8 cellular contexts compared by ENCODE assay signal in the genomic region with DNA sequence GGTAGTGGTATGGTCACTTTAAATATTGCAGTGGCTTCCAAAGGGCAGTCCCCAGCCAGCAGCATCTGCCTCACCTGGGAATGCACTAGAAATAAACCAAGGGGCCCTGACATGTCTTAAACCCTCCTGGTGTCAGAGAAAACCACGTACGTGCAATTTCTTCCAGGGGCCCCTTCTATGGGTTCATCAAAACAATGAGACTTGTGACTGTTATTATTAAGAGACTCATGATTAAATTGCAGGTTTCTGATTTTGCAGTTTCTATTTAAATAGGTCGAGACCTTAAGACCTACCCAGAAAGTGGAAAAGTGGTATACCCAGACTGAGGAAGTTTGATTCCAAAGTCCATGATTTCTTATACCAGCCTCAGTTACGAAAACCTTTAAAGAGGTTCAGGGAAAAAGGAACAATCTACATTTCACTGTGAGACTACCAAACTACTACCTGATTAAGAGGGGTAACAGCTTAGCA. TPM values are rescaled to one million over a fixed set of nuclear protein-coding genes. Genes with fewer than 3 reads are reported as not detected.
DNase-seq lines count a peak whose midpoint lies in the region; ATAC-seq lines count a peak whose summit lies in the region.

No MANE protein-coding gene starts in this region.

- peak overlapping the region; percentile 96 for H3K27ac Mint-ChIP-seq in activated naive CD4-positive, alpha-beta T cell treated with anti-CD3 and anti-CD28 coated beads, Interleukin-2, amount 10 ng/mL, durations not matched to agents 7 days and 5 days
- peak overlapping the region; percentile 98 for H3K27ac Mint-ChIP-seq in activated CD8-positive, alpha-beta T cell treated with anti-CD3 and anti-CD28 coated beads, Interleukin-2, amount 10 ng/mL, durations not matched to agents 7 days and 5 days
- H3K27ac Mint-ChIP-seq in immature natural killer cell = peak overlapping the region; percentile 97 to 100 (median 99)

- POLR2A ChIA-PET in activated CD8-positive, alpha-beta T cell treated with anti-CD3 and anti-CD28 coated beads, Interleukin-2, amount 10 ng/mL, durations not matched to agents 7 days and 5 days (lab: Charles Lee) = interaction anchor here (0.7 to 3.9 kb wide), 11 partner anchors 9 to 477 kb away, joined by 3 to 151 read pairs (median 4); a partner anchor contains a TSS

- H3K27ac ChIP-seq in temporal lobe (ENCODE audit: low read depth, low read length) = peak overlapping the region; percentile 70

- no peak for ATAC-seq in activated CD8-positive, alpha-beta T cell treated with anti-CD3 and anti-CD28 coated beads, Interleukin-2, amount 10 ng/mL, durations not matched to agents 7 days and 5 days

- H3K4me3 Mint-ChIP-seq in activated naive CD4-positive, alpha-beta T cell treated with anti-CD3 and anti-CD28 coated beads, Interleukin-2, amount 10 ng/mL, durations not matched to agents 7 days and 5 days = peak overlapping the region; percentile 98
- H3K4me3 Mint-ChIP-seq in activated CD8-positive, alpha-beta T cell treated with anti-CD3 and anti-CD28 coated beads, Interleukin-2, amount 10 ng/mL, durations not matched to agents 7 days and 5 days = peak overlapping the region; percentile 94
- H3K4me3 Mint-ChIP-seq in immature natural killer cell = peak overlapping the region; percentile 100

- no peaks in the 10 kb centered on the region for H3K9me3 Mint-ChIP-seq in activated naive CD4-positive, alpha-beta T cell treated with anti-CD3 and anti-CD28 coated beads, Interleukin-2, amount 10 ng/mL, durations not matched to agents 7 days and 5 days
- H3K9me3 Mint-ChIP-seq in activated CD8-positive, alpha-beta T cell treated with anti-CD3 and anti-CD28 coated beads, Interleukin-2, amount 10 ng/mL, durations not matched to agents 7 days and 5 days (ENCODE audit: insufficient read depth) = no peaks in the 10 kb centered on the region
- no peaks in the 10 kb centered on the region for H3K9me3 Mint-ChIP-seq in immature natural killer cell

- no peaks in the 10 kb centered on the region for H3K27me3 Mint-ChIP-seq in activated naive CD4-positive, alpha-beta T cell treated with anti-CD3 and anti-CD28 coated beads, Interleukin-2, amount 10 ng/mL, durations not matched to agents 7 days and 5 days
- H3K27me3 Mint-ChIP-seq in activated CD8-positive, alpha-beta T cell treated with anti-CD3 and anti-CD28 coated beads, Interleukin-2, amount 10 ng/mL, durations not matched to agents 7 days and 5 days (ENCODE audit: low read depth) = no peaks in the 10 kb centered on the region
- peaks cover 21 to 60% (median 55%) of the 10 kb centered on the region in 3 donors for H3K27me3 Mint-ChIP-seq in immature natural killer cell (ENCODE audit: low read depth in 3 of 3)

- no peak for DNase-seq in activated naive CD4-positive, alpha-beta T cell treated with anti-CD3 and anti-CD28 coated beads, Interleukin-2, amount 10 ng/mL, durations not matched to agents 7 days and 5 days
- DNase-seq in activated naive CD4-positive, alpha-beta T cell treated with Interleukin-2 at 50 U/mL for 16 hours = no peak
- no peak for DNase-seq in activated CD8-positive, alpha-beta T cell treated with anti-CD3 and anti-CD28 coated beads, Interleukin-2, amount 10 ng/mL, durations not matched to agents 7 days and 5 days
- DNase-seq in immature natural killer cell (no peak), cerebellum (ENCODE audit: low spot score) (no peak)
- no peak for DNase-seq in stimulated activated CD4-positive, alpha-beta T cell treated with anti-CD3 and anti-CD28 coated beads, Interleukin-12 subunit alpha, Interleukin-12 subunit beta, amount 100 ng/mL, for 4 hours
- no peak for DNase-seq in stimulated activated CD8-positive, alpha-beta memory T cell treated with anti-CD3 and anti-CD28 coated beads, Interleukin-4, amount 100 ng/mL, for 48 hours

- CTCF ChIA-PET in activated naive CD4-positive, alpha-beta T cell treated with anti-CD3 and anti-CD28 coated beads, Interleukin-2, amount 10 ng/mL, durations not matched to agents 7 days and 5 days (lab: Charles Lee) = interaction anchor here (0.8 to 10.6 kb wide), 6 partner anchors 8 to 242 kb away, joined by 3 to 264 read pairs (median 4); a partner anchor contains a TSS
- CTCF ChIA-PET in activated CD8-positive, alpha-beta T cell treated with anti-CD3 and anti-CD28 coated beads, Interleukin-2, amount 10 ng/mL, durations not matched to agents 7 days and 5 days (lab: Charles Lee) = interaction anchor here (0.7 to 12.0 kb wide), 10 partner anchors 9 to 242 kb away, joined by 3 to 492 read pairs (median 6); a partner anchor contains a TSS

- H3K36me3 Mint-ChIP-seq in activated naive CD4-positive, alpha-beta T cell treated with anti-CD3 and anti-CD28 coated beads, Interleukin-2, amount 10 ng/mL, durations not matched to agents 7 days and 5 days = peaks cover 63% of the 10 kb centered on the region
- H3K36me3 Mint-ChIP-seq in activated CD8-positive, alpha-beta T cell treated with anti-CD3 and anti-CD28 coated beads, Interleukin-2, amount 10 ng/mL, durations not matched to agents 7 days and 5 days (ENCODE audit: low read depth) = peaks cover 67% of the 10 kb centered on the region
- peaks cover 18 to 46% (median 41%) of the 10 kb centered on the region in 3 donors for H3K36me3 Mint-ChIP-seq in immature natural killer cell

- peaks cover 90% of the 10 kb centered on the region for H3K4me1 Mint-ChIP-seq in activated naive CD4-positive, alpha-beta T cell treated with anti-CD3 and anti-CD28 coated beads, Interleukin-2, amount 10 ng/mL, durations not matched to agents 7 days and 5 days
- H3K4me1 Mint-ChIP-seq in activated CD8-positive, alpha-beta T cell treated with anti-CD3 and anti-CD28 coated beads, Interleukin-2, amount 10 ng/mL, durations not matched to agents 7 days and 5 days (ENCODE audit: low read depth) = peaks cover 80% of the 10 kb centered on the region
- peaks cover 71 to 95% of the 10 kb centered on the region in 2 donors for H3K4me1 Mint-ChIP-seq in immature natural killer cell

RNA-seq across cellular contexts. Expression of a gene that starts 0.7 kb away (rescaled TPM):
- total RNA-seq in activated CD8-positive, alpha-beta T cell treated with anti-CD3 and anti-CD28 coated beads, Interleukin-2, amount 10 ng/mL, durations not matched to agents 7 days and 5 days = 10 to 100 TPM; 31.3 to 33.7 TPM
- 10 to 100 TPM in 1 of 3 donors, 1 to 10 TPM in 2; 3.4 to 10.7 (median 4.3) TPM for polyA plus RNA-seq in immature natural killer cell
- total RNA-seq in temporal lobe (9.6 TPM), cerebellum (12.9 TPM)

RNA-seq across cellular contexts. Expression of a gene that starts 8.5 kb away (rescaled TPM):
- total RNA-seq in activated CD8-positive, alpha-beta T cell treated with anti-CD3 and anti-CD28 coated beads, Interleukin-2, amount 10 ng/mL, durations not matched to agents 7 days and 5 days = 100 to 1,000 TPM; 853 to 855 TPM
- polyA plus RNA-seq in immature natural killer cell = 1,000 to 10,000 TPM in 2 of 3 donors, 100 to 1,000 TPM in 1; 902 to 1,477 (median 1,071) TPM
- 470 TPM for total RNA-seq in temporal lobe
- 380 TPM for total RNA-seq in cerebellum

RNA-seq across cellular contexts. Expression of a gene that starts 9.2 kb away (rescaled TPM):
- 10 to 100 TPM; 49.2 to 51.7 TPM for total RNA-seq in activated CD8-positive, alpha-beta T cell treated with anti-CD3 and anti-CD28 coated beads, Interleukin-2, amount 10 ng/mL, durations not matched to agents 7 days and 5 days
- polyA plus RNA-seq in immature natural killer cell = 10 to 100 TPM in 1 of 3 donors, 1 to 10 TPM in 2; 7.1 to 12.7 (median 7.5) TPM
- total RNA-seq in temporal lobe = 70.6 TPM
- 107 TPM for total RNA-seq in cerebellum

RNA-seq across cellular contexts. Expression of a gene that starts 48.7 kb away (rescaled TPM):
- 1 to 10 TPM; 1.7 to 2.3 TPM for total RNA-seq in activated CD8-positive, alpha-beta T cell treated with anti-CD3 and anti-CD28 coated beads, Interleukin-2, amount 10 ng/mL, durations not matched to agents 7 days and 5 days
- 1 to 10 TPM in 2 of 3 donors, not detected in 1; 1.8 to 9.6 TPM for polyA plus RNA-seq in immature natural killer cell
- total RNA-seq in temporal lobe = 0.98 TPM
- 3.0 TPM for total RNA-seq in cerebellum
